Comparison of ENCODE assay signal across 8 cellular contexts in the genomic region with DNA sequence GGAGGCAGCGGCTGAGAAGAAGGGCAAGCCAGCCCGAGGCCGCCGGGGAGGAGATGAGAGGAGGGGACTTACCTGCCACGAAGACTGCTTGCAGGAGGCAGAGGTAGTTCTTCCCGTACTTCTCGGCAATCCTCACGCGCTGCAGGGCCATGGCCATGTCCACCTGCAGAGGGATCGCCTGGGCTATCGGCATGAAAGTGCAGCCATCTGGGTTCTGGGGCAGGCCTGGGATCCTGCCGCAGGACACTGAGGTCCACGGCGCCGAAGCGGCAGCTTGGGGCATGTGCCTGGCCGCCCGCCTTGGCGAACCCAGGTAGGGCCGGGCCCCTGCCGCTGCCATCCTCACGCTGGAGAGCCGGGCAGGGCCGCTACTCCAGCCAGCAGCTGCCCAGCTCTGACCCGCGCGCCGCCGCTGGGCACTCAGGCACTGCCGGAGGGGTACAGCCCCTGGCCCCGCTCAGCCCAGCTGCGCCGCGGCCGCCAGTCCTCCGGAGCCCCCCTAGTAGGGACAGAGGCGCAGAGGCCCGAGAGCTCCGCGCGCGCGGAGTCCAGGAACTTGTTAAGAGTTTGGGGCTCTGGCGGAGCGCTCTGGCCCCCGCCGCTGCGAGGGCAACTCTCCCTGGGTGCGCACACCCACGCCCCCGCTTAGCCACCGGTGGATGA. TPM values are rescaled to one million over a fixed set of nuclear protein-coding genes. Genes with fewer than 3 reads are reported as not detected.
A peak's percentile ranks its signal among the peaks of the same experiment; 100 is the strongest.
DNase-seq lines count a peak whose midpoint lies in the region; ATAC-seq and TF ChIP-seq lines count a peak whose summit lies in the region.

No MANE protein-coding gene starts in this region.

- H3F3A ChIP-seq in GM23248 (ENCODE audit: insufficient read depth): no peaks in the 10 kb centered on the region

- BruUV-seq in A673 (replicated peaks; lab: Mats Ljungman, UMichigan): no TSS peak

- POLR2A ChIA-PET in A673 (lab: Charles Lee; ENCODE audit: low non-redundant PET): no interaction called here
- POLR2A ChIA-PET in activated CD4-positive, alpha-beta T cell treated with anti-CD3 and anti-CD28 coated beads, Interleukin-2, amount 10 ng/mL, durations not matched to agents 7 days and 5 days (lab: Charles Lee): no interaction called here

- peak overlapping the region; percentile 62 for H2AFZ ChIP-seq in GM23248

- H3K4me3 ChIP-seq in A673 (ENCODE audit: low read depth, low read length, poor library complexity, severe bottlenecking): peak overlapping the region; percentile 31
- H3K4me3 ChIP-seq in GM23248: peak overlapping the region; percentile 60
- peak overlapping the region; percentile 22 for H3K4me3 ChIP-seq in mesodermal cell (ENCODE audit: extremely low read depth, insufficient read depth, low read length, poor library complexity, severe bottlenecking)

- H3K4me3 Mint-ChIP-seq in activated CD4-positive, alpha-beta T cell treated with anti-CD3 and anti-CD28 coated beads, Interleukin-2, amount 10 ng/mL, durations not matched to agents 7 days and 5 days: no peak overlapping the region

- in situ Hi-C loops in GM23248 (cut with MboI): no loop called here

- 0 to 1% methylated on average over 15 to 23 of the region's 52 CpGs for WGBS in GM23248 (ENCODE audit: low coverage in 1 of 2, low lambda C conversion rate in 2 of 2, missing lambda C conversion rate in 2 of 2), 2 experiments
- 1 to 3% methylated on average over 8 to 23 of the region's 52 CpGs for WGBS in mesodermal cell (ENCODE audit: insufficient coverage in 2 of 2), 2 experiments

- H3K27me3 Mint-ChIP-seq in activated CD4-positive, alpha-beta T cell treated with anti-CD3 and anti-CD28 coated beads, Interleukin-2, amount 10 ng/mL, durations not matched to agents 7 days and 5 days: peaks cover 11% of the 10 kb centered on the region

- no peak overlapping the region for H3K27ac Mint-ChIP-seq in activated CD4-positive, alpha-beta T cell treated with anti-CD3 and anti-CD28 coated beads, Interleukin-2, amount 10 ng/mL, durations not matched to agents 7 days and 5 days

- no peaks in the 10 kb centered on the region for H3K9me3 Mint-ChIP-seq in activated CD4-positive, alpha-beta T cell treated with anti-CD3 and anti-CD28 coated beads, Interleukin-2, amount 10 ng/mL, durations not matched to agents 7 days and 5 days

- DNase-seq in A673 (ENCODE audit: low spot score): no peak
- peak; percentile 13 for DNase-seq in GM23248
- DNase-seq in ecto neural progenitor cell (ENCODE audit: low spot score): peak; percentile 54
- no peak for DNase-seq in stimulated activated CD4-positive, alpha-beta T cell treated with anti-CD3 and anti-CD28 coated beads, Interleukin-4, amount 100 ng/mL, for 24 hours
- DNase-seq in GOT3 (lab: John Stamatoyannopoulos, UW): no peak
- DNase-seq in activated CD4-positive, alpha-beta T cell treated with anti-CD3 and anti-CD28 coated beads, Interleukin-2, amount 10 ng/mL, durations not matched to agents 7 days and 5 days: no peak

- intact Hi-C loops in A673 (cut with micrococcal nuclease; ENCODE audit: unreplicated experiment): no loop called here

- no peak overlapping the region for H3K9ac ChIP-seq in GM23248

- H3K36me3 Mint-ChIP-seq in activated CD4-positive, alpha-beta T cell treated with anti-CD3 and anti-CD28 coated beads, Interleukin-2, amount 10 ng/mL, durations not matched to agents 7 days and 5 days (ENCODE audit: low read depth): no peaks in the 10 kb centered on the region

- H3K27me3 ChIP-seq in A673 (replicated peaks; ENCODE audit: insufficient read depth, low read depth, low read length, poor library complexity) (no peaks in the 10 kb centered on the region), GM23248 (replicated peaks; ENCODE audit: insufficient read depth) (no peaks in the 10 kb centered on the region)

- H3K4me1 Mint-ChIP-seq in activated CD4-positive, alpha-beta T cell treated with anti-CD3 and anti-CD28 coated beads, Interleukin-2, amount 10 ng/mL, durations not matched to agents 7 days and 5 days: peaks cover 3% of the 10 kb centered on the region

- no peak for TF ChIP-seq CTCF in A673 (conservative IDR thresholded peaks at IDR 0.05; ENCODE audit: low read depth, low read length)

- no peaks in the 10 kb centered on the region for H3K36me3 ChIP-seq in A673 (ENCODE audit: insufficient read depth, low read length, poor library complexity, severe bottlenecking)
- H3K36me3 ChIP-seq in GM23248 (ENCODE audit: low read depth): no peaks in the 10 kb centered on the region
- H3K36me3 ChIP-seq in mesodermal cell (ENCODE audit: control insufficient read depth, insufficient read depth, low read length): no peaks in the 10 kb centered on the region

- CTCF ChIA-PET in A673 (lab: Charles Lee): no interaction called here
- CTCF ChIA-PET in activated CD4-positive, alpha-beta T cell treated with anti-CD3 and anti-CD28 coated beads, Interleukin-2, amount 10 ng/mL, durations not matched to agents 7 days and 5 days (lab: Charles Lee): no interaction called here

- no peaks in the 10 kb centered on the region for H4K20me1 ChIP-seq in GM23248 (ENCODE audit: insufficient read depth)

- H3K9me3 ChIP-seq in A673 (ENCODE audit: low read depth, low read length, poor library complexity, severe bottlenecking): no peaks in the 10 kb centered on the region
- H3K9me3 ChIP-seq in GM23248 (ENCODE audit: low read depth): no peaks in the 10 kb centered on the region
- H3K9me3 ChIP-seq in mesodermal cell (ENCODE audit: control insufficient read depth, low read length): no peaks in the 10 kb centered on the region

- ATAC-seq in GM19397 (IDR thresholded peaks at IDR 0.05; ENCODE audit: unreplicated experiment): no peak

- H3K9me2 ChIP-seq in GM23248 (ENCODE audit: insufficient read depth): no peaks in the 10 kb centered on the region

- H3K27ac ChIP-seq in A673 (ENCODE audit: low read depth, low read length, poor library complexity, severe bottlenecking) (no peak overlapping the region), GM23248 (no peak overlapping the region), mesodermal cell (ENCODE audit: low read depth, low read length, severe bottlenecking) (no peak overlapping the region)

- no peaks in the 10 kb centered on the region for H3K79me2 ChIP-seq in GM23248 (ENCODE audit: insufficient read depth)

- H3K4me1 ChIP-seq in A673 (ENCODE audit: insufficient read depth, low read length, poor library complexity, severe bottlenecking) (no peaks in the 10 kb centered on the region), GM23248 (ENCODE audit: insufficient read depth) (0 out of 2 replicates have a peak, but pooled peaks cover 3% of the 10 kb centered on the region), mesodermal cell (ENCODE audit: control insufficient read depth, insufficient read depth, low read length, poor library complexity, severe bottlenecking) (no peaks in the 10 kb centered on the region)

- peak overlapping the region; percentile 73 for H3K4me2 ChIP-seq in GM23248 (ENCODE audit: unreplicated experiment)

RNA-seq across cellular contexts. Expression of a gene that starts 16.0 kb away (rescaled TPM):
- total RNA-seq in A673 (2021): 1.3 and 2.7 TPM in 2 replicates
- not detected in 2 replicates for total RNA-seq in GM23248 (2014; rRNA removed; shearing (Covaris generic))
- 0.11 TPM in 1 of 2 replicates, not detected in the other for polyA plus RNA-seq in GM23248 (2016; fragmentation: Nextera tagmentation; extraction: Ambion mirVana)
- 0.41 TPM for polyA plus RNA-seq in mesodermal cell (2013, experiment 1 of 2)
- polyA plus RNA-seq in mesodermal cell (2013, experiment 2 of 2): 0.35 TPM
- under 1 TPM; 0.48 to 0.67 TPM for total RNA-seq in activated CD4-positive, alpha-beta T cell treated with anti-CD3 and anti-CD28 coated beads, Interleukin-2, amount 10 ng/mL, durations not matched to agents 7 days and 5 days

Comparison
In these comparisons a context has a peak if more than half of its experiments do, and no peak if none do; other contexts are left out.
1. DNase-seq: peak in GM23248 (single experiment) and ecto neural progenitor cell (single experiment); none in A673 (single experiment), stimulated activated CD4-positive, alpha-beta T cell treated with anti-CD3 and anti-CD28 coated beads, Interleukin-4, amount 100 ng/mL, for 24 hours (single experiment), GOT3 (single experiment) and activated CD4-positive, alpha-beta T cell treated with anti-CD3 and anti-CD28 coated beads, Interleukin-2, amount 10 ng/mL, durations not matched to agents 7 days and 5 days (single experiment).
2. Peak in every context shown above with its lines, with median percentiles within 50 percentile points of each other: H3K4me3 ChIP-seq.